In the genomic region with DNA sequence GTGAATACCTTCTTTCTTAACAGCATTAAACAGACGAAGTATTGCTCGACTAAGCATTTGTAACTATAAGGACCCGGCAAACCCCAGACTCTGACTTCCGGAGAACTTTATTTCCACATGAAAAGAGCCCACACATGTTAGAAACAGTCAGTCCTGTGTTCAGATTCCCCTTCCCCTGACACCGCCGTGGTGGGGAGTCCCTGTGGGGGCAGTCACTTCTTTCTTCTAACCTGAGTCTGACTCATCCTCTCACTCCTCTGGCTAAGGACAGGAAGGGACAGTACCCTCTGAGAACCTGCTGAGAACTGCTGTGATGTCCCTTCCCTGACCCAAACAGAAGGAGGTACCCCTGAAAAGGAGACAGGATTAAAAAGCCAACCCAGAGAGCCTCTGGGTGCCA, we compare ENCODE assay signal across 12 cellular contexts.
DNase-seq lines count a peak whose midpoint lies in the region; ATAC-seq and TF ChIP-seq lines count a peak whose summit lies in the region.
"Had no signal": no experiment of that assay in that cellular context is flagged by ENCODE, and none has a peak within 500 bp of the region (broad histone marks: within the 10 kb centered on the region; RNA-seq: fewer than 3 reads in every experiment).

No MANE protein-coding gene starts in this region.

- DNase-seq in activated naive CD4-positive, alpha-beta T cell treated with anti-CD3 and anti-CD28 coated beads, Interleukin-2, amount 50 U/mL, for 72 hours (ENCODE audit: low spot score in 2 of 2): peak in 1 of 2 donors; percentile 82
- peak; percentile 58 for DNase-seq in stimulated activated CD4-positive, alpha-beta T cell treated with anti-CD3 and anti-CD28 coated beads, Interleukin-1b, Interleukin-23, amount 100 ng/mL, for 48 hours
- DNase-seq in COR-L47 (lab: John Stamatoyannopoulos, UW): no peak
- no peak for DNase-seq in NCI-H1105 (lab: John Stamatoyannopoulos, UW)
- DNase-seq in NCI-H2107 treated with DMSO at 0.1 percent for 48 hours (lab: John Stamatoyannopoulos, UW; ENCODE audit: unreplicated experiment): no peak
- DNase-seq: DMS153, MM.1S, SHP77 had no signal

- no peaks in the 10 kb centered on the region for H3K9me3 ChIP-seq in DOHH2 (ENCODE audit: control insufficient read depth, insufficient read depth, low read length)
- no peaks in the 10 kb centered on the region for H3K9me3 ChIP-seq in OCI-LY1 (ENCODE audit: low read length)

- H3K79me2 ChIP-seq in DOHH2 (ENCODE audit: control insufficient read depth, low read length): peaks cover 7% of the 10 kb centered on the region
- 0 out of 2 replicates have a peak, but pooled peaks cover 2% of the 10 kb centered on the region for H3K79me2 ChIP-seq in OCI-LY1 (ENCODE audit: insufficient read depth, low read length)

- H3F3A ChIP-seq in DOHH2 (ENCODE audit: control insufficient read depth, insufficient read depth) (peaks cover 21% of the 10 kb centered on the region), OCI-LY1 (ENCODE audit: insufficient read depth, low read length) (peaks cover 7% of the 10 kb centered on the region; the same call in 1 of the 2 replicates)

- TF ChIP-seq CTCF in DOHH2 (IDR thresholded peaks at IDR 0.05; ENCODE audit: low read depth, low read length, poor library complexity, severe bottlenecking) (no peak), OCI-LY1 (IDR thresholded peaks at IDR 0.05; ENCODE audit: low read length) (no peak)

- no peaks in the 10 kb centered on the region for H3K36me3 Mint-ChIP-seq in activated naive CD4-positive, alpha-beta T cell treated with anti-CD3 and anti-CD28 coated beads, Interleukin-2, amount 50 U/mL, for 72 hours

- H4K20me1 ChIP-seq in DOHH2 (ENCODE audit: control insufficient read depth, insufficient read depth, low read depth, low read length) (no peaks in the 10 kb centered on the region), OCI-LY1 (ENCODE audit: insufficient read depth, low read length) (no peaks in the 10 kb centered on the region)

- H3K9me2 ChIP-seq in DOHH2 (replicated peaks; ENCODE audit: control insufficient read depth, low read length) (no peaks in the 10 kb centered on the region), OCI-LY1 (ENCODE audit: low read depth, low read length) (no peaks in the 10 kb centered on the region)

- no peak overlapping the region; the same call in 1 of the 2 replicates for H3K4me3 ChIP-seq in DOHH2 (ENCODE audit: low read length)
- H3K4me3 ChIP-seq in OCI-LY1 (ENCODE audit: low read depth, low read length, poor library complexity, severe bottlenecking): no peak overlapping the region
- H3K4me3 ChIP-seq: lung had no signal

- H3K27ac ChIP-seq in DOHH2 (ENCODE audit: low read depth, low read length): no peak overlapping the region
- H3K27ac ChIP-seq in OCI-LY1 (ENCODE audit: low read depth, low read length, poor library complexity, severe bottlenecking): peak overlapping the region; percentile 94

- H3K4me1 ChIP-seq in DOHH2 (ENCODE audit: control insufficient read depth, low read length) (peaks cover 55% of the 10 kb centered on the region), OCI-LY1 (ENCODE audit: insufficient read depth, low read length, severe bottlenecking) (peaks cover 56% of the 10 kb centered on the region)

- peak overlapping the region; percentile 10; the same call in 1 of the 2 replicates for H3K9ac ChIP-seq in OCI-LY1 (ENCODE audit: low read length)

- no peak overlapping the region for H2AFZ ChIP-seq in OCI-LY1 (ENCODE audit: low read length)

- H3K36me3 ChIP-seq in DOHH2 (ENCODE audit: control insufficient read depth, low read length): peaks cover 7% of the 10 kb centered on the region
- no peaks in the 10 kb centered on the region for H3K36me3 ChIP-seq in OCI-LY1 (ENCODE audit: insufficient read depth, low read length)

- peaks cover 0 to 4% of the 10 kb centered on the region in 2 donors for H3K9me3 Mint-ChIP-seq in activated naive CD4-positive, alpha-beta T cell treated with anti-CD3 and anti-CD28 coated beads, Interleukin-2, amount 50 U/mL, for 72 hours

- peak; percentile 66 to 99 for ATAC-seq in activated naive CD4-positive, alpha-beta T cell treated with anti-CD3 and anti-CD28 coated beads, Interleukin-2, amount 50 U/mL, for 72 hours
- ATAC-seq in HG03175 (IDR thresholded peaks at IDR 0.05; ENCODE audit: unreplicated experiment): no peak

- H3K27me3 ChIP-seq in DOHH2 (ENCODE audit: control insufficient read depth, low read length) (no peaks in the 10 kb centered on the region), OCI-LY1 (ENCODE audit: insufficient read depth, low read length) (no peaks in the 10 kb centered on the region)

- H3K27ac Mint-ChIP-seq in activated naive CD4-positive, alpha-beta T cell treated with anti-CD3 and anti-CD28 coated beads, Interleukin-2, amount 50 U/mL, for 72 hours: peak overlapping the region; percentile 67

- H3K4me2 ChIP-seq in DOHH2 (ENCODE audit: low read length) (peak overlapping the region; percentile 45), OCI-LY1 (ENCODE audit: low read length) (peak overlapping the region; percentile 41; the same call in 1 of the 2 replicates)
